In genomic region chr16:12805091-12805490, GRCh38 we compare ENCODE assay signal across 1 cellular context.
TF ChIP-seq lines count a peak whose summit lies in the region.

No MANE protein-coding gene starts in this region.

TF ChIP-seq in K562, 482 proteins besides CTCF, POLR2A, EP300 and RAD21:
- no peak for TF ChIP-seq ZNF184 (CRISPR knock-in tag; IDR thresholded peaks at IDR 0.05)
- TF ChIP-seq RBM25 (IDR thresholded peaks at IDR 0.05; ENCODE audit: low read depth, low read length, severe bottlenecking): peak; percentile 53
